In the genomic region with DNA sequence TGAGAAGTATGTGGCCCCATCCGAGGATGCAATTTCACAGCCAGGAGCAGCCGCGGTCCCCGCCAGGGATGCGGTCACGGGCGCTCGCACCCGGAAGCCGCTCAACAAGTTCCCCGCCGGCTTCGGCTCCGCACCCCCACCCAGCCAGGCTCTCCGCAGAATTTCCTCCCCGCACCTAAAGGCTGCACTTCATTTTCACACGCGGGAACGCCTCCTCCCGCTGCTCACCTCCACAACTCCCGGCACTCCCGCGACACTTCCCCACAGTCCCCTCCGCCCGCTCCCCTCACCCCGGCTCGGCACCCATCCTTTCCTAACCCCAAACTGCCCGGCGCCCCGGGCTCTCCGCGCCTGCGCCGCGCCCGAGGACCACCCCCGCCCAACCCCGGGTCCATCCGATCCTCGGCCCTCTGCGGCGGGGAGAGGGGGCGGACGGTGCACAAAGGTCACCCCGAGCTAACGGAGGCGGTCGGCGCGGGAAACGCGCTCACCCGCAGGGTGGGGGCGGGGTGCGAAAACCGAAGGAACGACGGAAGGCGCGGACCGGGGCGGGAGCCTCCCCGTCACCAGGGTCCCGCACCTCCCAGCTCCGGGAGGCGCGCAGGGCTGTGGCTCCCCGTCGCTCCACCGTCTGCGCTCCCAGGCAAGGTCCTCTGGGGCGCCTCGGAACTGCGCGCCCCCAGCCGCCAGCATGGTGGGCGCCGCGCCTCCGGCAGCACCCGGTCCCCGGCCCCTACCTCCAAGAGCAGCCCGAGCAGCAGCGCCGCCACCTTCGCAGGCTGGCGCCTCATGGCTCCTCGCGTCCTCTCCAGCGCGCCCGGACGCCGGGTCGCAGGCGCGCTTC, we compare ENCODE assay signal across 7 cellular contexts.
DNase-seq lines count a peak whose midpoint lies in the region; ATAC-seq and TF ChIP-seq lines count a peak whose summit lies in the region.

No MANE protein-coding gene starts in this region.

- H3K4me1 Mint-ChIP-seq in central memory CD8-positive, alpha-beta T cell: peaks cover 63% of the 10 kb centered on the region

- DNase-seq in HEK293T (ENCODE audit: extremely low spot score) (peak; percentile 46), MV-4-11 (lab: John Stamatoyannopoulos, UW) (peak; percentile 62), left kidney (ENCODE audit: low read depth, low spot score) (peak; percentile 79)
- peak; percentile 33 to 52 (median 47) for DNase-seq in activated CD4-positive, CD25-positive, alpha-beta regulatory T cell (lab: John Stamatoyannopoulos, UW)
- peak; percentile 41 to 49 for DNase-seq in central memory CD8-positive, alpha-beta T cell (ENCODE audit: low spot score in 2 of 2)
- peak; percentile 24 to 37 (median 33) for DNase-seq in stimulated activated CD4-positive, alpha-beta T cell treated with anti-CD3 and anti-CD28 coated beads, TNF-alpha, amount 100 ng/mL, for 1 hour (ENCODE audit: low read depth in 3 of 3, low spot score in 1 of 3)

- H3K9me3 Mint-ChIP-seq in central memory CD8-positive, alpha-beta T cell: no peaks in the 10 kb centered on the region

- H3K36me3 Mint-ChIP-seq in central memory CD8-positive, alpha-beta T cell (ENCODE audit: insufficient read depth): peaks cover 27% of the 10 kb centered on the region

- peak; percentile 42 for ATAC-seq in central memory CD8-positive, alpha-beta T cell (replicated peaks; ENCODE audit: extremely low read depth, poor library complexity, severe bottlenecking)

- CTCF ChIA-PET in HEK293T (lab: Yijun Ruan, JAX): no interaction called here

- POLR2A ChIA-PET in HEK293T (lab: Yijun Ruan, JAX): interaction anchor here (0.9 to 1.0 kb wide), 2 partner anchors 37 to 480 kb away, joined by 3 to 4 read pairs; a partner anchor contains a TSS

- H3K27ac Mint-ChIP-seq in central memory CD8-positive, alpha-beta T cell (ENCODE audit: low read depth): peak overlapping the region; percentile 86

- peak overlapping the region; percentile 87 for H3K4me3 Mint-ChIP-seq in central memory CD8-positive, alpha-beta T cell

- peak; percentile 26 for TF ChIP-seq POLR2A in GM15510 (IDR thresholded peaks at IDR 0.05; ENCODE audit: borderline replicate concordance, extremely low read depth, insufficient read length)

- no peaks in the 10 kb centered on the region for H3K27me3 Mint-ChIP-seq in central memory CD8-positive, alpha-beta T cell

TF ChIP-seq in HEK293T, 16 proteins besides CTCF, POLR2A, EP300 and RAD21:
- no peak for TF ChIP-seq FOXM1 (IDR thresholded peaks at IDR 0.05; ENCODE audit: borderline replicate concordance)
- TF ChIP-seq, protein P1, sequence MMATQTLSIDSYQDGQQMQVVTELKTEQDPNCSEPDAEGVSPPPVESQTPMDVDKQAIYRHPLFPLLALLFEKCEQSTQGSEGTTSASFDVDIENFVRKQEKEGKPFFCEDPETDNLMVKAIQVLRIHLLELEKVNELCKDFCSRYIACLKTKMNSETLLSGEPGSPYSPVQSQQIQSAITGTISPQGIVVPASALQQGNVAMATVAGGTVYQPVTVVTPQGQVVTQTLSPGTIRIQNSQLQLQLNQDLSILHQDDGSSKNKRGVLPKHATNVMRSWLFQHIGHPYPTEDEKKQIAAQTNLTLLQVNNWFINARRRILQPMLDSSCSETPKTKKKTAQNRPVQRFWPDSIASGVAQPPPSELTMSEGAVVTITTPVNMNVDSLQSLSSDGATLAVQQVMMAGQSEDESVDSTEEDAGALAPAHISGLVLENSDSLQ (IDR thresholded peaks at IDR 0.05): no peak
- TF ChIP-seq ARNT (IDR thresholded peaks at IDR 0.05): no peak
- TF ChIP-seq L3MBTL2 (conservative IDR thresholded peaks at IDR 0.05): peak; percentile 63

Comparison
In these comparisons a context has a peak if more than half of its experiments do, and no peak if none do; other contexts are left out.
1. Peak in every context shown above with its lines: DNase-seq and ATAC-seq.